21 cellular contexts compared by ENCODE assay signal in genomic region chr1:157540160-157540748, GRCh38. TPM values are rescaled to one million over a fixed set of nuclear protein-coding genes. Genes with fewer than 3 reads are reported as not detected.
"Had no signal": no experiment of that assay in that cellular context is flagged by ENCODE, and none has a peak within 500 bp of the region (broad histone marks: within the 10 kb centered on the region; RNA-seq: fewer than 3 reads in every experiment).

No MANE protein-coding gene starts in this region.

- H3K4me3 ChIP-seq: cardiac muscle cell, right atrium auricular region, tibial nerve, vagina had no signal

- H3K4me1 Mint-ChIP-seq: immature natural killer cell, nephron progenitor cell had no signal

- H3K9me3 Mint-ChIP-seq: immature natural killer cell had no signal

- H3K9me3 ChIP-seq: right atrium auricular region, tibial nerve, vagina had no signal

- H3K27ac ChIP-seq: cardiac muscle cell, right atrium auricular region, tibial nerve, vagina had no signal

- H3K4me3 Mint-ChIP-seq: immature natural killer cell, nephron progenitor cell had no signal

- H3K27me3 ChIP-seq: cardiac muscle cell, right atrium auricular region, tibial nerve, vagina had no signal

- H3K4me1 ChIP-seq: right atrium auricular region, tibial nerve, vagina had no signal

- H3K27ac Mint-ChIP-seq: immature natural killer cell, nephron progenitor cell had no signal

- H3K36me3 Mint-ChIP-seq: immature natural killer cell had no signal

- H3K36me3 ChIP-seq: cardiac muscle cell, right atrium auricular region, tibial nerve, vagina had no signal

- DNase-seq: activated naive CD4-positive, alpha-beta T cell; activated T-cell treated with anti-CD3 and anti-CD28 coated beads for 4 hours; hippocampal formation; immature natural killer cell; nephron progenitor cell; occipital lobe; stimulated activated CD4-positive, alpha-beta T cell treated with anti-CD3 and anti-CD28 coated beads, Interleukin-2, amount 100 ng/mL, for 48 hours; stimulated activated naive CD4-positive, alpha-beta T cell had no signal

- ATAC-seq: activated CD4-positive, CD25-positive, alpha-beta regulatory T cell treated with anti-CD3 and anti-CD28 coated beads, Interleukin-2, amount 50 U/mL, for 24 hours; esophagus mucosa had no signal

RNA-seq across cellular contexts. Expression of gene FCRL5, which starts 12.1 kb away (rescaled TPM):
- total RNA-seq: activated CD8-positive, alpha-beta memory T cell treated with anti-CD3 and anti-CD28 coated beads for 36 hours; astrocyte; cardiac muscle cell; glomerular endothelial cell; occipital lobe; skeletal muscle tissue had no signal

RNA-seq across cellular contexts. Expression of gene FCRL4, which starts 57.6 kb away (rescaled TPM):
- total RNA-seq: activated CD8-positive, alpha-beta memory T cell treated with anti-CD3 and anti-CD28 coated beads for 36 hours; astrocyte; cardiac muscle cell; glomerular endothelial cell; liver; occipital lobe; posterior vena cava; right atrium auricular region; skeletal muscle tissue; subcutaneous adipose tissue; tibial nerve; vagina had no signal
